8 cellular contexts compared by ENCODE assay signal in genomic region chr7:44082541-44083207, GRCh38. TPM values are rescaled to one million over a fixed set of nuclear protein-coding genes. Genes with fewer than 3 reads are reported as not detected.
DNase-seq lines count a peak whose midpoint lies in the region; ATAC-seq lines count a peak whose summit lies in the region.

No MANE protein-coding gene starts in this region.

- H3K27me3 ChIP-seq in BLaER1 treated with 17β-estradiol and CSF1 and Interleukin-3, amounts not matched to agents 10 nM and 100 nM, result no peaks in the 10 kb centered on the region

- H3K9me3 ChIP-seq in BLaER1 treated with 17β-estradiol and CSF1 and Interleukin-3, amounts not matched to agents 10 nM and 100 nM (replicated peaks in 1 of 11), result no peaks in the 10 kb centered on the region

- H3K4me2 ChIP-seq in BLaER1 treated with 17β-estradiol and CSF1 and Interleukin-3, amounts not matched to agents 10 nM and 100 nM, result peak overlapping the region; percentile 71 to 89 (median 79)

- no peaks in the 10 kb centered on the region for H3K27me3 Mint-ChIP-seq in activated CD4-positive, alpha-beta T cell treated with anti-CD3 and anti-CD28 coated beads, Interleukin-2, amount 10 ng/mL, durations not matched to agents 24 days and 14 days

- peaks cover 26% of the 10 kb centered on the region for H3K4me1 Mint-ChIP-seq in activated CD4-positive, alpha-beta T cell treated with anti-CD3 and anti-CD28 coated beads, Interleukin-2, amount 10 ng/mL, durations not matched to agents 24 days and 14 days

- H3K27ac ChIP-seq in BLaER1 treated with 17β-estradiol and CSF1 and Interleukin-3, amounts not matched to agents 10 nM and 100 nM, result peak overlapping the region; percentile 70 to 83 (median 78); a peak in 21 of 22 replicates

- peak overlapping the region; percentile 85 for H3K4me3 Mint-ChIP-seq in activated CD4-positive, alpha-beta T cell treated with anti-CD3 and anti-CD28 coated beads, Interleukin-2, amount 10 ng/mL, durations not matched to agents 24 days and 14 days

- peak overlapping the region; percentile 53 to 70 (median 60) for H3K4me3 ChIP-seq in BLaER1 treated with 17β-estradiol and CSF1 and Interleukin-3, amounts not matched to agents 10 nM and 100 nM

- peak; percentile 98 to 99 for DNase-seq in NCI-H526 (lab: John Stamatoyannopoulos, UW)
- peak; percentile 99 for DNase-seq in activated CD4-positive, alpha-beta T cell treated with anti-CD3 and anti-CD28 coated beads, Interleukin-2, amount 10 ng/mL, durations not matched to agents 24 days and 14 days
- DNase-seq in cortex of kidney (lab: John Stamatoyannopoulos, UW), result peak; percentile 95
- DNase-seq in left lobe of liver (ENCODE audit: low spot score), result peak; percentile 99
- DNase-seq in stimulated activated CD4-positive, alpha-beta T cell treated with anti-CD3 and anti-CD28 coated beads, Interleukin-2, amount 100 ng/mL, for 24 hours, result peak; percentile 99

- intact Hi-C loops in activated CD4-positive, alpha-beta T cell treated with anti-CD3 and anti-CD28 coated beads, Interleukin-2, amount 10 ng/mL, durations not matched to agents 24 days and 14 days (cut with micrococcal nuclease), result loop anchor here (1.0 to 5.0 kb wide), 10 partner anchors 15 to 766 kb away; partner anchors contain the start of genes AEBP1, H2AZ2, POLD2 and PPIA

- peaks cover 24 to 31% (median 29%) of the 10 kb centered on the region in 11 experiments for H3K36me3 ChIP-seq in BLaER1 treated with 17β-estradiol and CSF1 and Interleukin-3, amounts not matched to agents 10 nM and 100 nM

- ATAC-seq in GM19328 (IDR thresholded peaks at IDR 0.05; ENCODE audit: unreplicated experiment), result peak; percentile 89
- ATAC-seq in HG03469 (IDR thresholded peaks at IDR 0.05; ENCODE audit: unreplicated experiment), result peak; percentile 72
- peak; percentile 92 for ATAC-seq in left lobe of liver

- H4K20me1 ChIP-seq in BLaER1 treated with 17β-estradiol and CSF1 and Interleukin-3, amounts not matched to agents 10 nM and 100 nM, result peaks cover 0 to 7% (median 0%) of the 10 kb centered on the region in 11 experiments; a peak in 3 of 22 replicates

- no peaks in the 10 kb centered on the region for H3K9me3 Mint-ChIP-seq in activated CD4-positive, alpha-beta T cell treated with anti-CD3 and anti-CD28 coated beads, Interleukin-2, amount 10 ng/mL, durations not matched to agents 24 days and 14 days

- H3K36me3 Mint-ChIP-seq in activated CD4-positive, alpha-beta T cell treated with anti-CD3 and anti-CD28 coated beads, Interleukin-2, amount 10 ng/mL, durations not matched to agents 24 days and 14 days (ENCODE audit: low read depth), result peaks cover 19% of the 10 kb centered on the region

- peak overlapping the region; percentile 71 to 82 (median 79) for H3K9ac ChIP-seq in BLaER1 treated with 17β-estradiol and CSF1 and Interleukin-3, amounts not matched to agents 10 nM and 100 nM

- H3K27ac Mint-ChIP-seq in activated CD4-positive, alpha-beta T cell treated with anti-CD3 and anti-CD28 coated beads, Interleukin-2, amount 10 ng/mL, durations not matched to agents 24 days and 14 days, result peak overlapping the region; percentile 80

- H3K4me1 ChIP-seq in BLaER1 treated with 17β-estradiol and CSF1 and Interleukin-3, amounts not matched to agents 10 nM and 100 nM, result peaks cover 38 to 69% (median 61%) of the 10 kb centered on the region in 10 experiments

RNA-seq across cellular contexts. Expression of gene POLM, which starts 0.3 kb away (rescaled TPM):
- 39.3 and 41.9 TPM in 2 replicates for total RNA-seq in activated CD4-positive, alpha-beta T cell treated with anti-CD3 and anti-CD28 coated beads, Interleukin-2, amount 10 ng/mL, durations not matched to agents 24 days and 14 days
- 21.0 TPM for total RNA-seq in left lobe of liver

RNA-seq across cellular contexts. Expression of gene PGAM2, which starts 17.3 kb away (rescaled TPM):
- total RNA-seq in activated CD4-positive, alpha-beta T cell treated with anti-CD3 and anti-CD28 coated beads, Interleukin-2, amount 10 ng/mL, durations not matched to agents 24 days and 14 days, result 0.42 TPM in 1 of 2 replicates, not detected in the other
- not detected for total RNA-seq in left lobe of liver

RNA-seq across cellular contexts. Expression of gene AEBP1, which starts 21.5 kb away (rescaled TPM):
- total RNA-seq in activated CD4-positive, alpha-beta T cell treated with anti-CD3 and anti-CD28 coated beads, Interleukin-2, amount 10 ng/mL, durations not matched to agents 24 days and 14 days, result 21.6 and 22.2 TPM in 2 replicates
- total RNA-seq in left lobe of liver, result 9.4 TPM

RNA-seq across cellular contexts. Expression of gene DBNL, which starts 38.2 kb away (rescaled TPM):
- 127 and 131 TPM in 2 replicates for total RNA-seq in activated CD4-positive, alpha-beta T cell treated with anti-CD3 and anti-CD28 coated beads, Interleukin-2, amount 10 ng/mL, durations not matched to agents 24 days and 14 days
- 38.9 TPM for total RNA-seq in left lobe of liver

RNA-seq across cellular contexts. Expression of gene POLD2, which starts 40.7 kb away (rescaled TPM):
- total RNA-seq in activated CD4-positive, alpha-beta T cell treated with anti-CD3 and anti-CD28 coated beads, Interleukin-2, amount 10 ng/mL, durations not matched to agents 24 days and 14 days, result 259 and 286 TPM in 2 replicates
- total RNA-seq in left lobe of liver, result 78.3 TPM

Comparison
In these comparisons a context has a peak if more than half of its experiments do, and no peak if none do; other contexts are left out.
1. Peak in every context shown above with its lines: DNase-seq, ATAC-seq, H3K4me3 ChIP-seq and H3K27ac ChIP-seq.